In the genomic region with DNA sequence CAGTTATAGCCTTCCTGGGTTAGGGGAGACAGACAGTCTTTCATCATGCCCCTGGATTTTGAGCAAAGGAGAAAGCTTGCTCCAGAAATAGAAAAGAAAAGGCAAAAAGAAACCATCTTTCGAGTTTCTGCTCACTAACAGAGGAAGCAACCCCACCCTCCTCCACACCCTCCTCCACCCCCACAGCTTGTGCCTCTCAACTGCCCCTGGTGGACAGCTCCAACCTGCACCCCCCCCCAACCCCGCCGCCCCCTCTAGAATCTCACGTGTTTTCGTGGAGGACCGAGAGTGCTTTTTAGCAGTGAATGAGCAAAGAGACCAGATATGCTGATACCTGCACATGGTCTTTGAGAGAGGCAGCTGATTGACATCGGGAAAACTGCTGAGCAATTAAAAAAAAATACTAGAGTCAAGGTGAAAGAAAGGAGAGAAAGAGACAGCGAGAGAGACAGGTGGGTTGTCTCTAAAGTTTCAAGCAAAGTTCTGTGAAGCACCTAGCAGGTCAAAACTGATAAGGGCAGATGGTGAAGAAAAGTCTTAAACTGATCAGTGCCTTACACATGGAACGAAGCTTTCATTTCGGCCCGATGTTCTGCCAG, we compare ENCODE assay signal across 9 cellular contexts.
DNase-seq lines count a peak whose midpoint lies in the region; ATAC-seq and TF ChIP-seq lines count a peak whose summit lies in the region.
"Had no signal": no experiment of that assay in that cellular context is flagged by ENCODE, and none has a peak within 500 bp of the region (broad histone marks: within the 10 kb centered on the region; RNA-seq: fewer than 3 reads in every experiment).

No MANE protein-coding gene starts in this region.

- no peaks in the 10 kb centered on the region for H3K36me3 ChIP-seq in colonic mucosa

- H3K4me3 ChIP-seq in colonic mucosa = no peak overlapping the region

- no peak overlapping the region for H3K4me3 Mint-ChIP-seq in stimulated activated naive CD8-positive, alpha-beta T cell treated with anti-CD3 and anti-CD28 coated beads, Interleukin-15, amount 100 ng/mL, for 72 hours

- DNase-seq in stimulated activated naive CD8-positive, alpha-beta T cell treated with anti-CD3 and anti-CD28 coated beads, Interleukin-15, Interleukin-2, amounts not matched to agents 100 U/mL and 50 U/mL, for 24 hours = peak; percentile 4
- DNase-seq in stimulated activated naive CD8-positive, alpha-beta T cell treated with anti-CD3 and anti-CD28 coated beads, Interleukin-15, amount 100 ng/mL, for 72 hours = no peak
- DNase-seq in NCI-H69 (lab: John Stamatoyannopoulos, UW) (peak; percentile 74), fibroblast of peridontal ligament (ENCODE audit: extremely low read depth) (peak; percentile 25), colonic mucosa (no peak), cerebellum (ENCODE audit: low spot score) (no peak)
- no peak for DNase-seq in activated naive CD4-positive, alpha-beta T cell treated with anti-CD3 and anti-CD28 coated beads, Interleukin-2, amount 50 U/mL, for 16 hours
- DNase-seq: activated effector memory CD4-positive, alpha-beta T cell treated with Interleukin-2 at 50 U/mL for 16 hours had no signal

- H3K27ac Mint-ChIP-seq in stimulated activated naive CD8-positive, alpha-beta T cell treated with anti-CD3 and anti-CD28 coated beads, Interleukin-15, amount 100 ng/mL, for 72 hours = no peak overlapping the region

- H3K4me1 Mint-ChIP-seq in stimulated activated naive CD8-positive, alpha-beta T cell treated with anti-CD3 and anti-CD28 coated beads, Interleukin-15, amount 100 ng/mL, for 72 hours = no peaks in the 10 kb centered on the region

- ATAC-seq in stimulated activated naive CD8-positive, alpha-beta T cell treated with anti-CD3 and anti-CD28 coated beads, Interleukin-15, Interleukin-2, amounts not matched to agents 100 U/mL and 50 U/mL, for 24 hours = no peak
- ATAC-seq in stimulated activated naive CD8-positive, alpha-beta T cell treated with anti-CD3 and anti-CD28 coated beads, Interleukin-15, amount 100 ng/mL, for 72 hours = no peak
- no peak for ATAC-seq in HG03521 (IDR thresholded peaks at IDR 0.05; ENCODE audit: unreplicated experiment)

- intact Hi-C loops in colonic mucosa (cut with DNase I) = no loop called here

- no peaks in the 10 kb centered on the region for H3K9me3 ChIP-seq in colonic mucosa

- no peaks in the 10 kb centered on the region for H3K27me3 ChIP-seq in colonic mucosa

- H3K9ac ChIP-seq in colonic mucosa (ENCODE audit: low read depth in 2 of 2, low read length in 2 of 2) = no peak overlapping the region

- H3K27ac ChIP-seq in colonic mucosa = no peak overlapping the region

- peaks cover 15% of the 10 kb centered on the region for H3K27me3 Mint-ChIP-seq in stimulated activated naive CD8-positive, alpha-beta T cell treated with anti-CD3 and anti-CD28 coated beads, Interleukin-15, amount 100 ng/mL, for 72 hours

- H3K4me1 ChIP-seq in colonic mucosa = no peaks in the 10 kb centered on the region

- no peaks in the 10 kb centered on the region for H3K9me3 Mint-ChIP-seq in stimulated activated naive CD8-positive, alpha-beta T cell treated with anti-CD3 and anti-CD28 coated beads, Interleukin-15, amount 100 ng/mL, for 72 hours

- TF ChIP-seq CTCF in colonic mucosa (IDR thresholded peaks at IDR 0.05) = no peak

Comparison
In these comparisons a context has a peak if more than half of its experiments do, and no peak if none do; other contexts are left out.
1. DNase-seq: peak in stimulated activated naive CD8-positive, alpha-beta T cell treated with anti-CD3 and anti-CD28 coated beads, Interleukin-15, Interleukin-2, amounts not matched to agents 100 U/mL and 50 U/mL, for 24 hours (single experiment), NCI-H69 (single experiment) and fibroblast of peridontal ligament (single experiment); none in stimulated activated naive CD8-positive, alpha-beta T cell treated with anti-CD3 and anti-CD28 coated beads, Interleukin-15, amount 100 ng/mL, for 72 hours (0 of 2), colonic mucosa (single experiment), cerebellum (single experiment) and activated naive CD4-positive, alpha-beta T cell treated with anti-CD3 and anti-CD28 coated beads, Interleukin-2, amount 50 U/mL, for 16 hours (single experiment).